In genomic region chr12:80946591-80946990, GRCh38 we compare ENCODE assay signal across 9 cellular contexts. TPM values are rescaled to one million over a fixed set of nuclear protein-coding genes. Genes with fewer than 3 reads are reported as not detected.
DNase-seq lines count a peak whose midpoint lies in the region; ATAC-seq, FAIRE-seq and TF ChIP-seq lines count a peak whose summit lies in the region.
"Had no signal": no experiment of that assay in that cellular context is flagged by ENCODE, and none has a peak within 500 bp of the region (broad histone marks: within the 10 kb centered on the region; RNA-seq: fewer than 3 reads in every experiment).

No MANE protein-coding gene starts in this region.

- H3K4me2 ChIP-seq in OCI-LY3 (ENCODE audit: low read length) = no peak overlapping the region

- H3K4me3 Mint-ChIP-seq in activated CD8-positive, alpha-beta T cell treated with anti-CD3 and anti-CD28 coated beads for 36 hours = no peak overlapping the region
- H3K4me3 Mint-ChIP-seq in glutamatergic neuron (ENCODE audit: unreplicated experiment) = no peak overlapping the region
- no peak overlapping the region for H3K4me3 Mint-ChIP-seq in activated CD4-positive, alpha-beta T cell treated with anti-CD3 and anti-CD28 coated beads, Interleukin-2, amount 10 ng/mL, durations not matched to agents 24 days and 14 days
- H3K4me3 Mint-ChIP-seq in stimulated activated memory B cell treated with anti-CD40 and anti-IgM and Interleukin-4, amounts not matched to agents 10 μg/mL and 1 μg/mL and 100 μg/mL, for 72 hours = no peak overlapping the region

- peak; percentile 92 for FAIRE-seq in kidney (lab: Jason Lieb, UNC)

- H3K9ac ChIP-seq in OCI-LY3 (ENCODE audit: low read length) = no peak overlapping the region
- no peak overlapping the region for H3K9ac ChIP-seq in kidney (ENCODE audit: low read length in 2 of 2)

- H3K36me3 ChIP-seq in OCI-LY3 (replicated peaks; ENCODE audit: low read depth, low read length) (no peaks in the 10 kb centered on the region), kidney (ENCODE audit: control insufficient read depth in 1 of 2, insufficient read depth in 2 of 2, low read length in 2 of 2) (no peaks in the 10 kb centered on the region)

- POLR2A ChIA-PET in activated CD8-positive, alpha-beta T cell treated with anti-CD3 and anti-CD28 coated beads for 36 hours (lab: Charles Lee) = no interaction called here

- intact Hi-C loops in kidney (cut with DNase I) = no loop called here
- intact Hi-C loops in activated CD8-positive, alpha-beta T cell treated with anti-CD3 and anti-CD28 coated beads for 36 hours (cut with micrococcal nuclease) = no loop called here
- intact Hi-C loops in activated CD4-positive, alpha-beta T cell treated with anti-CD3 and anti-CD28 coated beads, Interleukin-2, amount 10 ng/mL, durations not matched to agents 24 days and 14 days (cut with micrococcal nuclease) = no loop called here

- H4K20me1 ChIP-seq in OCI-LY3 (ENCODE audit: insufficient read depth, low read length) = no peaks in the 10 kb centered on the region

- no peaks in the 10 kb centered on the region for H3K36me3 Mint-ChIP-seq in activated CD8-positive, alpha-beta T cell treated with anti-CD3 and anti-CD28 coated beads for 36 hours (ENCODE audit: low read depth)
- no peaks in the 10 kb centered on the region for H3K36me3 Mint-ChIP-seq in glutamatergic neuron (ENCODE audit: unreplicated experiment)
- H3K36me3 Mint-ChIP-seq in activated CD4-positive, alpha-beta T cell treated with anti-CD3 and anti-CD28 coated beads, Interleukin-2, amount 10 ng/mL, durations not matched to agents 24 days and 14 days (ENCODE audit: low read depth) = no peaks in the 10 kb centered on the region
- H3K36me3 Mint-ChIP-seq in stimulated activated memory B cell treated with anti-CD40 and anti-IgM and Interleukin-4, amounts not matched to agents 10 μg/mL and 1 μg/mL and 100 μg/mL, for 72 hours = no peaks in the 10 kb centered on the region

- H3K4me1 ChIP-seq in OCI-LY3 (ENCODE audit: low read length) (no peaks in the 10 kb centered on the region), kidney (ENCODE audit: control insufficient read depth in 1 of 2, insufficient read depth in 1 of 2, low read depth in 1 of 2, low read length in 2 of 2) (no peaks in the 10 kb centered on the region)

- H3K79me2 ChIP-seq in OCI-LY3 (ENCODE audit: low read length) = no peaks in the 10 kb centered on the region

- no peak overlapping the region for H3K27ac Mint-ChIP-seq in activated CD8-positive, alpha-beta T cell treated with anti-CD3 and anti-CD28 coated beads for 36 hours
- no peak overlapping the region for H3K27ac Mint-ChIP-seq in glutamatergic neuron (ENCODE audit: unreplicated experiment)
- no peak overlapping the region for H3K27ac Mint-ChIP-seq in activated CD4-positive, alpha-beta T cell treated with anti-CD3 and anti-CD28 coated beads, Interleukin-2, amount 10 ng/mL, durations not matched to agents 24 days and 14 days
- no peak overlapping the region for H3K27ac Mint-ChIP-seq in stimulated activated memory B cell treated with anti-CD40 and anti-IgM and Interleukin-4, amounts not matched to agents 10 μg/mL and 1 μg/mL and 100 μg/mL, for 72 hours

- H2AFZ ChIP-seq in OCI-LY3 (ENCODE audit: low read depth, low read length) = no peak overlapping the region

- H3K27ac ChIP-seq in C4-2B = no peak overlapping the region
- H3K27ac ChIP-seq in OCI-LY3 (ENCODE audit: low read length) = no peak overlapping the region
- no peak overlapping the region for H3K27ac ChIP-seq in kidney (ENCODE audit: low read depth in 2 of 2, low read length in 2 of 2)

- TF ChIP-seq CTCF in C4-2B (conservative IDR thresholded peaks at IDR 0.05) = peak; percentile 56
- TF ChIP-seq CTCF in OCI-LY3 (IDR thresholded peaks at IDR 0.05; ENCODE audit: low read depth, low read length) = peak; percentile 51
- TF ChIP-seq CTCF in kidney (IDR thresholded peaks at IDR 0.05; ENCODE audit: borderline replicate concordance, extremely low read depth, insufficient read depth) = no peak
- no peak for TF ChIP-seq CTCF in activated CD8-positive, alpha-beta T cell treated with anti-CD3 and anti-CD28 coated beads for 36 hours (IDR thresholded peaks at IDR 0.05)
- TF ChIP-seq CTCF in glutamatergic neuron (IDR thresholded peaks at IDR 0.05; ENCODE audit: partially characterized antibody, unreplicated experiment) = no peak

- CTCF ChIA-PET in activated CD8-positive, alpha-beta T cell treated with anti-CD3 and anti-CD28 coated beads for 36 hours (lab: Charles Lee) = no interaction called here

- no peaks in the 10 kb centered on the region for H3K27me3 Mint-ChIP-seq in activated CD8-positive, alpha-beta T cell treated with anti-CD3 and anti-CD28 coated beads for 36 hours
- H3K27me3 Mint-ChIP-seq in glutamatergic neuron (ENCODE audit: unreplicated experiment) = no peaks in the 10 kb centered on the region
- H3K27me3 Mint-ChIP-seq in activated CD4-positive, alpha-beta T cell treated with anti-CD3 and anti-CD28 coated beads, Interleukin-2, amount 10 ng/mL, durations not matched to agents 24 days and 14 days = no peaks in the 10 kb centered on the region
- H3K27me3 Mint-ChIP-seq in stimulated activated memory B cell treated with anti-CD40 and anti-IgM and Interleukin-4, amounts not matched to agents 10 μg/mL and 1 μg/mL and 100 μg/mL, for 72 hours = no peaks in the 10 kb centered on the region

- H3K27me3 ChIP-seq in OCI-LY3 (ENCODE audit: low read depth, low read length) = no peaks in the 10 kb centered on the region

- ATAC-seq in GM21360 (IDR thresholded peaks at IDR 0.05; ENCODE audit: unreplicated experiment) = peak; percentile 66
- ATAC-seq in activated CD8-positive, alpha-beta T cell treated with anti-CD3 and anti-CD28 coated beads for 36 hours = no peak
- no peak for ATAC-seq in stimulated activated memory B cell treated with anti-CD40 and anti-IgM and Interleukin-4, amounts not matched to agents 10 μg/mL and 1 μg/mL and 100 μg/mL, for 72 hours
- ATAC-seq: Right ventricle myocardium inferior had no signal

- H3K4me1 Mint-ChIP-seq in activated CD8-positive, alpha-beta T cell treated with anti-CD3 and anti-CD28 coated beads for 36 hours (ENCODE audit: low read depth) = no peaks in the 10 kb centered on the region
- H3K4me1 Mint-ChIP-seq in glutamatergic neuron (ENCODE audit: low read depth, unreplicated experiment) = no peaks in the 10 kb centered on the region
- H3K4me1 Mint-ChIP-seq in activated CD4-positive, alpha-beta T cell treated with anti-CD3 and anti-CD28 coated beads, Interleukin-2, amount 10 ng/mL, durations not matched to agents 24 days and 14 days = no peaks in the 10 kb centered on the region
- H3K4me1 Mint-ChIP-seq in stimulated activated memory B cell treated with anti-CD40 and anti-IgM and Interleukin-4, amounts not matched to agents 10 μg/mL and 1 μg/mL and 100 μg/mL, for 72 hours = no peaks in the 10 kb centered on the region

- no peaks in the 10 kb centered on the region for H3K9me3 ChIP-seq in OCI-LY3 (ENCODE audit: insufficient read depth, low read length)
- H3K9me3 ChIP-seq in kidney (ENCODE audit: control insufficient read depth in 1 of 2, low read length in 2 of 2) = no peaks in the 10 kb centered on the region

- H3K4me3 ChIP-seq in OCI-LY3 (ENCODE audit: low read length) = no peak overlapping the region
- no peak overlapping the region for H3K4me3 ChIP-seq in kidney (ENCODE audit: low read length in 2 of 2)

- DNase-seq in kidney = no peak
- no peak for DNase-seq in activated CD8-positive, alpha-beta T cell treated with anti-CD3 and anti-CD28 coated beads for 36 hours
- no peak for DNase-seq in glutamatergic neuron
- no peak for DNase-seq in activated CD4-positive, alpha-beta T cell treated with anti-CD3 and anti-CD28 coated beads, Interleukin-2, amount 10 ng/mL, durations not matched to agents 24 days and 14 days

- no peaks in the 10 kb centered on the region for H3K9me3 Mint-ChIP-seq in activated CD8-positive, alpha-beta T cell treated with anti-CD3 and anti-CD28 coated beads for 36 hours
- no peaks in the 10 kb centered on the region for H3K9me3 Mint-ChIP-seq in glutamatergic neuron (ENCODE audit: unreplicated experiment)
- H3K9me3 Mint-ChIP-seq in activated CD4-positive, alpha-beta T cell treated with anti-CD3 and anti-CD28 coated beads, Interleukin-2, amount 10 ng/mL, durations not matched to agents 24 days and 14 days = no peaks in the 10 kb centered on the region
- no peaks in the 10 kb centered on the region for H3K9me3 Mint-ChIP-seq in stimulated activated memory B cell treated with anti-CD40 and anti-IgM and Interleukin-4, amounts not matched to agents 10 μg/mL and 1 μg/mL and 100 μg/mL, for 72 hours

RNA-seq across cellular contexts. Expression of gene LIN7A, which starts 8.9 kb away (rescaled TPM):
- total RNA-seq in kidney (9.7 TPM), glutamatergic neuron (ENCODE audit: unreplicated experiment) (41.9 TPM)
- polyA plus RNA-seq in kidney (ENCODE audit: insufficient read depth, low read depth, low replicate concordance) = 9.9 TPM
- not detected for total RNA-seq in activated CD8-positive, alpha-beta T cell treated with anti-CD3 and anti-CD28 coated beads for 36 hours
- 0.31 and 0.51 TPM in 2 replicates for total RNA-seq in activated CD4-positive, alpha-beta T cell treated with anti-CD3 and anti-CD28 coated beads, Interleukin-2, amount 10 ng/mL, durations not matched to agents 24 days and 14 days

Comparison
In these comparisons a context has a peak if more than half of its experiments do, and no peak if none do; other contexts are left out.
1. CTCF ChIP-seq: peak in C4-2B (single experiment) and OCI-LY3 (single experiment); none in kidney (single experiment), activated CD8-positive, alpha-beta T cell treated with anti-CD3 and anti-CD28 coated beads for 36 hours (single experiment) and glutamatergic neuron (single experiment).